Comparison of ENCODE assay signal across 1 cellular context in genomic region chr6:44078795-44079671, GRCh38.
TF ChIP-seq lines count a peak whose summit lies in the region.

No MANE protein-coding gene starts in this region.

TF ChIP-seq in HepG2, 621 proteins besides CTCF, POLR2A, EP300 and RAD21 (continued from another document and continues in another):
- TF ChIP-seq ZHX1 (CRISPR knock-in tag; IDR thresholded peaks at IDR 0.05; ENCODE audit: low read depth): no peak
- TF ChIP-seq NFE2L1 (CRISPR knock-in tag; IDR thresholded peaks at IDR 0.05; ENCODE audit: borderline replicate concordance): no peak
- 0 out of 2 replicates have a peak, but pooled peaks have one; percentile 18 for TF ChIP-seq THAP11 (CRISPR knock-in tag; IDR thresholded peaks at IDR 0.05)
- no peak for TF ChIP-seq CHD4 (IDR thresholded peaks at IDR 0.05; ENCODE audit: borderline replicate concordance, low read length)
- TF ChIP-seq MBNL3 (CRISPR knock-in tag; conservative IDR thresholded peaks at IDR 0.05): no peak
- peak; percentile 57 for TF ChIP-seq TBL1XR1 (IDR thresholded peaks at IDR 0.05; ENCODE audit: borderline replicate concordance, low read length, partially characterized antibody)
- TF ChIP-seq MYNN (CRISPR knock-in tag; IDR thresholded peaks at IDR 0.05; ENCODE audit: low read depth): no peak
- TF ChIP-seq FIP1L1 (IDR thresholded peaks at IDR 0.05; ENCODE audit: borderline replicate concordance, insufficient read depth, low read depth, low read length): no peak
- 0 out of 2 replicates have a peak, but pooled peaks have one; percentile 63 for TF ChIP-seq ZNF318 (CRISPR knock-in tag; IDR thresholded peaks at IDR 0.05)
- TF ChIP-seq KDM4B (CRISPR knock-in tag; IDR thresholded peaks at IDR 0.05): no peak
- 0 out of 2 replicates have a peak, but pooled peaks have one; percentile 44 for TF ChIP-seq PATZ1 (CRISPR knock-in tag; IDR thresholded peaks at IDR 0.05)
- TF ChIP-seq KDM3A (CRISPR knock-in tag; IDR thresholded peaks at IDR 0.05; ENCODE audit: low read depth): peak; percentile 57; the same call in 1 of the 2 replicates
- no peak for TF ChIP-seq GPBP1L1 (CRISPR knock-in tag; IDR thresholded peaks at IDR 0.05)
- TF ChIP-seq GATAD1 (CRISPR knock-in tag; IDR thresholded peaks at IDR 0.05): no peak
- no peak for TF ChIP-seq ZNF670 (CRISPR knock-in tag; IDR thresholded peaks at IDR 0.05; ENCODE audit: borderline replicate concordance)
- TF ChIP-seq ARID4A (CRISPR knock-in tag; IDR thresholded peaks at IDR 0.05; ENCODE audit: borderline replicate concordance): peak; percentile 54; the same call in 1 of the 2 replicates
- no peak for TF ChIP-seq ZNF230 (CRISPR knock-in tag; IDR thresholded peaks at IDR 0.05)
- no peak for TF ChIP-seq REPIN1 (CRISPR knock-in tag; IDR thresholded peaks at IDR 0.05; ENCODE audit: borderline replicate concordance, low read depth)
- no peak for TF ChIP-seq WIZ (CRISPR knock-in tag; IDR thresholded peaks at IDR 0.05)
- TF ChIP-seq ZSCAN29 (CRISPR knock-in tag; conservative IDR thresholded peaks at IDR 0.05): peak; percentile 71; the same call in 1 of the 2 replicates
- TF ChIP-seq SMAD1 (CRISPR knock-in tag; IDR thresholded peaks at IDR 0.05; ENCODE audit: borderline replicate concordance, low read depth): no peak
- no peak for TF ChIP-seq ZNF280B (CRISPR knock-in tag; IDR thresholded peaks at IDR 0.05; ENCODE audit: borderline replicate concordance)
- no peak for TF ChIP-seq ZNF33A (CRISPR knock-in tag; IDR thresholded peaks at IDR 0.05; ENCODE audit: borderline replicate concordance)
- no peak for TF ChIP-seq FOSL1 (CRISPR knock-in tag; IDR thresholded peaks at IDR 0.05; ENCODE audit: borderline replicate concordance)
- no peak for TF ChIP-seq ZNF737 (CRISPR knock-in tag; IDR thresholded peaks at IDR 0.05; ENCODE audit: borderline replicate concordance)
- peak; percentile 77; the same call in 1 of the 2 replicates for TF ChIP-seq ZNF580 (CRISPR knock-in tag; IDR thresholded peaks at IDR 0.05; ENCODE audit: borderline replicate concordance, low read depth)
- no peak for TF ChIP-seq TBP (CRISPR knock-in tag; IDR thresholded peaks at IDR 0.05)
- TF ChIP-seq U2AF1 (optimal IDR thresholded peaks at IDR 0.05; ENCODE audit: low read depth, low read length): no peak
- TF ChIP-seq SOX5 (CRISPR knock-in tag; IDR thresholded peaks at IDR 0.05; ENCODE audit: borderline replicate concordance): no peak
- TF ChIP-seq ATF3 (CRISPR knock-in tag; IDR thresholded peaks at IDR 0.05): no peak
- no peak for TF ChIP-seq NR3C1 (CRISPR knock-in tag; IDR thresholded peaks at IDR 0.05)
- TF ChIP-seq ZUFSP (CRISPR knock-in tag; IDR thresholded peaks at IDR 0.05; ENCODE audit: borderline replicate concordance): no peak
- TF ChIP-seq MED8 (CRISPR knock-in tag; IDR thresholded peaks at IDR 0.05; ENCODE audit: insufficient replicate concordance): no peak
